In genomic region chr13:51856027-51856736, GRCh38 we compare ENCODE assay signal across 1 cellular context.
TF ChIP-seq lines count a peak whose summit lies in the region.

No MANE protein-coding gene starts in this region.

TF ChIP-seq in HCT116, 20 proteins besides CTCF, POLR2A, EP300 and RAD21 (continued from another document):
- TF ChIP-seq, protein P1, sequence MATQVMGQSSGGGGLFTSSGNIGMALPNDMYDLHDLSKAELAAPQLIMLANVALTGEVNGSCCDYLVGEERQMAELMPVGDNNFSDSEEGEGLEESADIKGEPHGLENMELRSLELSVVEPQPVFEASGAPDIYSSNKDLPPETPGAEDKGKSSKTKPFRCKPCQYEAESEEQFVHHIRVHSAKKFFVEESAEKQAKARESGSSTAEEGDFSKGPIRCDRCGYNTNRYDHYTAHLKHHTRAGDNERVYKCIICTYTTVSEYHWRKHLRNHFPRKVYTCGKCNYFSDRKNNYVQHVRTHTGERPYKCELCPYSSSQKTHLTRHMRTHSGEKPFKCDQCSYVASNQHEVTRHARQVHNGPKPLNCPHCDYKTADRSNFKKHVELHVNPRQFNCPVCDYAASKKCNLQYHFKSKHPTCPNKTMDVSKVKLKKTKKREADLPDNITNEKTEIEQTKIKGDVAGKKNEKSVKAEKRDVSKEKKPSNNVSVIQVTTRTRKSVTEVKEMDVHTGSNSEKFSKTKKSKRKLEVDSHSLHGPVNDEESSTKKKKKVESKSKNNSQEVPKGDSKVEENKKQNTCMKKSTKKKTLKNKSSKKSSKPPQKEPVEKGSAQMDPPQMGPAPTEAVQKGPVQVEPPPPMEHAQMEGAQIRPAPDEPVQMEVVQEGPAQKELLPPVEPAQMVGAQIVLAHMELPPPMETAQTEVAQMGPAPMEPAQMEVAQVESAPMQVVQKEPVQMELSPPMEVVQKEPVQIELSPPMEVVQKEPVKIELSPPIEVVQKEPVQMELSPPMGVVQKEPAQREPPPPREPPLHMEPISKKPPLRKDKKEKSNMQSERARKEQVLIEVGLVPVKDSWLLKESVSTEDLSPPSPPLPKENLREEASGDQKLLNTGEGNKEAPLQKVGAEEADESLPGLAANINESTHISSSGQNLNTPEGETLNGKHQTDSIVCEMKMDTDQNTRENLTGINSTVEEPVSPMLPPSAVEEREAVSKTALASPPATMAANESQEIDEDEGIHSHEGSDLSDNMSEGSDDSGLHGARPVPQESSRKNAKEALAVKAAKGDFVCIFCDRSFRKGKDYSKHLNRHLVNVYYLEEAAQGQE (IDR thresholded peaks at IDR 0.05; ENCODE audit: low read depth): no peak
- TF ChIP-seq POLR2AphosphoS5 (IDR thresholded peaks at IDR 0.05; ENCODE audit: low read depth, low read length): no peak
- TF ChIP-seq EZH2 (IDR thresholded peaks at IDR 0.05): no peak
- TF ChIP-seq EZH2phosphoT487 (IDR thresholded peaks at IDR 0.05; ENCODE audit: borderline replicate concordance): no peak
